ENCODE assay signal across 13 cellular contexts in genomic region chr7:128344431-128344774, GRCh38. TPM values are rescaled to one million over a fixed set of nuclear protein-coding genes. Genes with fewer than 3 reads are reported as not detected.
DNase-seq lines count a peak whose midpoint lies in the region; ATAC-seq and TF ChIP-seq lines count a peak whose summit lies in the region.
"Had no signal": no experiment of that assay in that cellular context is flagged by ENCODE, and none has a peak within 500 bp of the region (broad histone marks: within the 10 kb centered on the region; RNA-seq: fewer than 3 reads in every experiment).

No MANE protein-coding gene starts in this region.

- in situ Hi-C loops in gastrocnemius medialis (cut with MboI; ENCODE audit: low sequenced_read_pairs in 4 of 4), result no loop called here

- H2AFZ ChIP-seq in fibroblast of lung (ENCODE audit: low read length), result peak overlapping the region; percentile 73

- H3K4me1 ChIP-seq in fibroblast of lung (ENCODE audit: control insufficient read depth, extremely low read depth, insufficient read depth, low read length) (no peaks in the 10 kb centered on the region), gastrocnemius medialis (peaks cover 27 to 32% of the 10 kb centered on the region in 2 donors)

- H3K27me3 ChIP-seq in fibroblast of lung (ENCODE audit: control insufficient read depth, insufficient read depth, low read length) (peaks cover 15% of the 10 kb centered on the region), gastrocnemius medialis (no peaks in the 10 kb centered on the region)
- H3K27me3 ChIP-seq: uterus had no signal

- CTCF ChIA-PET in activated CD4-positive, alpha-beta T cell treated with anti-CD3 and anti-CD28 coated beads, Interleukin-2, amount 10 ng/mL, durations not matched to agents 7 days and 5 days (lab: Charles Lee), result interaction anchor here (0.6 to 2.0 kb wide), 8 partner anchors 11 to 251 kb away, joined by 3 to 8 read pairs (median 4); no protein-coding TSS in a partner anchor
- CTCF ChIA-PET in T-cell (lab: Charles Lee), result interaction anchor here (0.6 to 1.7 kb wide), 10 partner anchors 15 to 636 kb away, joined by 3 to 11 read pairs (median 4); no protein-coding TSS in a partner anchor

- H3K4me3 ChIP-seq in fibroblast of lung (replicated peaks in 1 of 4; ENCODE audit: control extremely low read depth in 1 of 4, insufficient read depth in 1 of 4, low read depth in 3 of 4, low read length in 4 of 4) (peak overlapping the region in 1 of 4 experiments; percentile 95), gastrocnemius medialis (peak overlapping the region in 3 of 4 donors; percentile 87 to 96 (median 88))

- no peak overlapping the region for H3K9ac ChIP-seq in fibroblast of lung (ENCODE audit: insufficient read depth, low read length)

- TF ChIP-seq POLR2A in gastrocnemius medialis (IDR thresholded peaks at IDR 0.05), result no peak

- H3K9me3 ChIP-seq in fibroblast of lung (ENCODE audit: control insufficient read depth, insufficient read depth, low read depth, low read length) (no peaks in the 10 kb centered on the region), gastrocnemius medialis (no peaks in the 10 kb centered on the region)
- H3K9me3 ChIP-seq: HAP-1, uterus had no signal

- H3K9me3 Mint-ChIP-seq in activated CD4-positive, alpha-beta T cell treated with anti-CD3 and anti-CD28 coated beads, Interleukin-2, amount 10 ng/mL, durations not matched to agents 7 days and 5 days, result no peaks in the 10 kb centered on the region
- no peaks in the 10 kb centered on the region for H3K9me3 Mint-ChIP-seq in T-cell
- H3K9me3 Mint-ChIP-seq: activated naive CD4-positive, alpha-beta T cell treated with anti-CD3 and anti-CD28 coated beads, Interleukin-2, amount 50 U/mL, for 72 hours had no signal

- H3K4me3 Mint-ChIP-seq in activated CD4-positive, alpha-beta T cell treated with anti-CD3 and anti-CD28 coated beads, Interleukin-2, amount 10 ng/mL, durations not matched to agents 7 days and 5 days, result peak overlapping the region; percentile 51
- peak overlapping the region in 2 of 3 donors; percentile 63 to 92 for H3K4me3 Mint-ChIP-seq in T-cell

- H3K27ac ChIP-seq in fibroblast of lung (ENCODE audit: insufficient read depth, low read length) (no peak overlapping the region), gastrocnemius medialis (no peak overlapping the region)

- peaks cover 30% of the 10 kb centered on the region for H3K4me1 Mint-ChIP-seq in activated CD4-positive, alpha-beta T cell treated with anti-CD3 and anti-CD28 coated beads, Interleukin-2, amount 10 ng/mL, durations not matched to agents 7 days and 5 days
- peaks cover 22 to 32% (median 30%) of the 10 kb centered on the region in 3 donors for H3K4me1 Mint-ChIP-seq in T-cell

- TF ChIP-seq CTCF in fibroblast of lung (conservative IDR thresholded peaks at IDR 0.05 in 1 of 2, IDR thresholded peaks at IDR 0.05 in 1 of 2; ENCODE audit: low read depth in 1 of 2, low read length in 2 of 2), result no peak
- no peak for TF ChIP-seq CTCF in gastrocnemius medialis (IDR thresholded peaks at IDR 0.05 in 4 of 5, conservative IDR thresholded peaks at IDR 0.05 in 1 of 5)

- H3K27ac Mint-ChIP-seq in activated CD4-positive, alpha-beta T cell treated with anti-CD3 and anti-CD28 coated beads, Interleukin-2, amount 10 ng/mL, durations not matched to agents 7 days and 5 days, result no peak overlapping the region
- peak overlapping the region in 1 of 2 donors; percentile 48 for H3K27ac Mint-ChIP-seq in T-cell

- H4K20me1 ChIP-seq in fibroblast of lung (ENCODE audit: control insufficient read depth, extremely low read depth, insufficient read depth, low read length), result no peaks in the 10 kb centered on the region

- POLR2A ChIA-PET in activated CD4-positive, alpha-beta T cell treated with anti-CD3 and anti-CD28 coated beads, Interleukin-2, amount 10 ng/mL, durations not matched to agents 7 days and 5 days (lab: Charles Lee), result no interaction called here
- POLR2A ChIA-PET in T-cell (lab: Charles Lee), result interaction anchor here in 1 of 2 donors (0.6 kb wide), 1 partner anchor 1711 kb away, joined by 6 read pairs; no protein-coding TSS in a partner anchor

- no peak overlapping the region for H3K4me2 ChIP-seq in fibroblast of lung (ENCODE audit: extremely low read depth, insufficient read depth, low read length)

- H3K36me3 ChIP-seq in fibroblast of lung (ENCODE audit: control insufficient read depth, insufficient read depth, low read length) (no peaks in the 10 kb centered on the region), gastrocnemius medialis (peaks cover 0 to 2% of the 10 kb centered on the region in 2 donors)
- H3K36me3 ChIP-seq: uterus had no signal

- H3K27me3 Mint-ChIP-seq in activated CD4-positive, alpha-beta T cell treated with anti-CD3 and anti-CD28 coated beads, Interleukin-2, amount 10 ng/mL, durations not matched to agents 7 days and 5 days, result peaks cover 10% of the 10 kb centered on the region
- H3K27me3 Mint-ChIP-seq in T-cell, result peaks cover 9 to 12% of the 10 kb centered on the region in 2 donors

- ATAC-seq in T-cell (replicated peaks in 1 of 4), result no peak
- ATAC-seq in gastrocnemius medialis, result no peak

- peaks cover 30% of the 10 kb centered on the region for H3K79me2 ChIP-seq in fibroblast of lung (ENCODE audit: control insufficient read depth, insufficient read depth, low read length)

- no peak for DNase-seq in activated CD4-positive, alpha-beta T cell treated with anti-CD3 and anti-CD28 coated beads, Interleukin-2, amount 10 ng/mL, durations not matched to agents 7 days and 5 days
- DNase-seq in activated CD4-positive, alpha-beta T cell treated with anti-CD3 and anti-CD28 coated beads, Interleukin-2, amount 50 U/mL, for 4 hours, result no peak
- no peak for DNase-seq in T-cell
- no peak for DNase-seq in fibroblast of lung (ENCODE audit: low read depth in 2 of 2)
- DNase-seq in gastrocnemius medialis, result no peak
- no peak for DNase-seq in retina
- no peak for DNase-seq in NOMO-1 treated with dmso at 0.1 percent for 144 hours (lab: John Stamatoyannopoulos, UW; ENCODE audit: unreplicated experiment)
- DNase-seq in NCI-H2171 treated with DMSO at 0.1 percent for 48 hours (lab: John Stamatoyannopoulos, UW), result no peak

- intact Hi-C loops in gastrocnemius medialis (cut with DNase I; ENCODE audit: low total_unique reads), result loop anchor here (5.0 kb wide), 1 partner anchor 713 kb away; the partner anchor contains the start of gene TNPO3

- peaks cover 3% of the 10 kb centered on the region for H3K36me3 Mint-ChIP-seq in activated CD4-positive, alpha-beta T cell treated with anti-CD3 and anti-CD28 coated beads, Interleukin-2, amount 10 ng/mL, durations not matched to agents 7 days and 5 days (ENCODE audit: low read depth)
- peaks cover 8% of the 10 kb centered on the region for H3K36me3 Mint-ChIP-seq in T-cell

RNA-seq across cellular contexts. Expression of gene RBM28, which starts 0.7 kb away (rescaled TPM):
- 10 to 100 TPM; 35.1 to 37.3 TPM for total RNA-seq in activated CD4-positive, alpha-beta T cell treated with anti-CD3 and anti-CD28 coated beads, Interleukin-2, amount 10 ng/mL, durations not matched to agents 7 days and 5 days
- total RNA-seq in T-cell (10 to 100 TPM; 27.3 to 54.3 (median 41.9) TPM), fibroblast of lung (9.5 and 11.2 TPM in 2 replicates), gastrocnemius medialis (10 to 100 TPM; 13.6 to 18.5 (median 16.3) TPM)
- polyA plus RNA-seq in fibroblast of lung, result 22.9 and 24.3 TPM in 2 replicates
- polyA plus RNA-seq in fibroblast of lung (2012), result 27.2 and 28.1 TPM in 2 replicates
- 2.4 and 4.3 TPM in 2 replicates for polyA minus RNA-seq in fibroblast of lung (ENCODE audit: low replicate concordance)

RNA-seq across cellular contexts. Expression of gene PRRT4, which starts 17.1 kb away (rescaled TPM):
- under 1 TPM; 0.21 to 0.25 TPM for total RNA-seq in activated CD4-positive, alpha-beta T cell treated with anti-CD3 and anti-CD28 coated beads, Interleukin-2, amount 10 ng/mL, durations not matched to agents 7 days and 5 days
- total RNA-seq in T-cell (1 to 10 TPM in 1 of 5 donors, under 1 TPM in 4; 0.15 to 1.1 (median 0.65) TPM), fibroblast of lung (under 0.01 and 0.26 TPM in 2 replicates), gastrocnemius medialis (1 to 10 TPM in 2 of 4 donors, under 1 TPM in 2; 0.22 to 2.2 (median 0.64) TPM)
- polyA plus RNA-seq in fibroblast of lung, result 0.03 TPM in 2 replicates
- polyA plus RNA-seq in fibroblast of lung (2012), result 0.14 TPM in 1 of 2 replicates, not detected in the other
- polyA minus RNA-seq in fibroblast of lung (ENCODE audit: low replicate concordance), result not detected in 2 replicates
- total RNA-seq: fibroblast of villous mesenchyme, HT1080 had no signal
